ENCODE assay signal across 18 cellular contexts in the genomic region with DNA sequence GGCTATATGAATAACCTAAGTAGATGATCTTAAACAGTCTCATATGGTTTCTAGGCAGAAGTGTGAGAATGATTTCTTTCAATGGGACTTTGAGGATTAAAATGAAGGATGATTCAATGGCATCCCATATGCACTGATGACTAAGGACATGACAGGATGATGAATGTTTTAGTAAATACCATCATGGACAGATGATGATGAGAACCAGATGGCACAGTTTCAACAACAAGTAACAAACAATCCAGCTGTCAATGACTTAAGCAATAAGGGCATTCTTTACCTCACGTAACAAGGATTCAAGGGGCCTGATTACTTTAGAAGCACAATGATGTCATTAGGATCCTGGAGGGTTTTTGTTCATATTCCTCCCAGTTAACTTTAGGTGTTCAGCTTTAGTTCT.
DNase-seq lines count a peak whose midpoint lies in the region; ATAC-seq and TF ChIP-seq lines count a peak whose summit lies in the region.
"Had no signal": no experiment of that assay in that cellular context is flagged by ENCODE, and none has a peak within 500 bp of the region (broad histone marks: within the 10 kb centered on the region; RNA-seq: fewer than 3 reads in every experiment).

No MANE protein-coding gene starts in this region.

- H3K4me1 Mint-ChIP-seq in mesothelial cell of epicardium, result peaks cover 6% of the 10 kb centered on the region
- H3K4me1 Mint-ChIP-seq: activated T-helper 17 cell treated with anti-CD3 and anti-CD28 coated beads, Interleukin-2, amount 50 U/mL, for 72 hours; CD4-positive, alpha-beta memory T cell had no signal

- DNase-seq in DMS53 treated with DMSO at 0.1 percent for 48 hours (lab: John Stamatoyannopoulos, UW; ENCODE audit: unreplicated experiment), result peak; percentile 60
- peak; percentile 9 for DNase-seq in M059J (ENCODE audit: low read depth)
- peak; percentile 73 for DNase-seq in amniotic epithelial cell (ENCODE audit: low read depth)
- peak; percentile 80 to 94 for DNase-seq in foreskin keratinocyte
- DNase-seq in WERI-Rb-1, result no peak
- no peak for DNase-seq in mesothelial cell of epicardium (ENCODE audit: low spot score in 2 of 2, unreplicated experiment in 2 of 2)
- no peak for DNase-seq in stimulated activated CD8-positive, alpha-beta memory T cell treated with anti-CD3 and anti-CD28 coated beads, Interleukin-4, amount 100 ng/mL, for 48 hours
- DNase-seq: activated CD4-positive, alpha-beta memory T cell treated with anti-CD3 and anti-CD28 coated beads for 36 hours; CD4-positive, alpha-beta memory T cell; endodermal cell; NCI-H2029 treated with DMSO at 0.1 percent for 48 hours; occipital lobe; small intestine; T-helper 2 cell; testis had no signal

- H3K9me3 Mint-ChIP-seq in mesothelial cell of epicardium, result peaks cover 13% of the 10 kb centered on the region

- H3K27me3 ChIP-seq in foreskin keratinocyte (no peaks in the 10 kb centered on the region), WERI-Rb-1 (ENCODE audit: insufficient read depth, low read depth, severe bottlenecking) (no peaks in the 10 kb centered on the region)
- H3K27me3 ChIP-seq: testis had no signal

- H3K4me3 Mint-ChIP-seq in mesothelial cell of epicardium, result no peak overlapping the region
- H3K4me3 Mint-ChIP-seq: activated CD4-positive, alpha-beta memory T cell treated with anti-CD3 and anti-CD28 coated beads for 36 hours; activated T-helper 17 cell treated with anti-CD3 and anti-CD28 coated beads, Interleukin-2, amount 50 U/mL, for 72 hours; CD4-positive, alpha-beta memory T cell; endodermal cell had no signal

- no peak overlapping the region for H3K4me3 ChIP-seq in WERI-Rb-1 (ENCODE audit: low read depth, low read length)
- H3K4me3 ChIP-seq: PC-9, testis had no signal

- H3K36me3 Mint-ChIP-seq in mesothelial cell of epicardium, result peaks cover 2% of the 10 kb centered on the region
- H3K36me3 Mint-ChIP-seq: activated CD4-positive, alpha-beta memory T cell treated with anti-CD3 and anti-CD28 coated beads for 36 hours; CD4-positive, alpha-beta memory T cell had no signal

- no peaks in the 10 kb centered on the region for H3K9me3 ChIP-seq in WERI-Rb-1 (ENCODE audit: severe bottlenecking)
- H3K9me3 ChIP-seq: testis had no signal

- H3K27ac ChIP-seq in foreskin keratinocyte (peak overlapping the region; percentile 26), WERI-Rb-1 (no peak overlapping the region)
- H3K27ac ChIP-seq: PC-9, testis had no signal

- no peak overlapping the region for H3K27ac Mint-ChIP-seq in mesothelial cell of epicardium
- H3K27ac Mint-ChIP-seq: activated CD4-positive, alpha-beta memory T cell treated with anti-CD3 and anti-CD28 coated beads for 36 hours; activated T-helper 17 cell treated with anti-CD3 and anti-CD28 coated beads, Interleukin-2, amount 50 U/mL, for 72 hours; CD4-positive, alpha-beta memory T cell; endodermal cell had no signal

- peaks cover under 1% of the 10 kb centered on the region for H3K4me1 ChIP-seq in foreskin keratinocyte
- H3K4me1 ChIP-seq: testis had no signal

- no peak for TF ChIP-seq CTCF in foreskin keratinocyte (conservative IDR thresholded peaks at IDR 0.05)
- TF ChIP-seq CTCF in WERI-Rb-1 (IDR thresholded peaks at IDR 0.05; ENCODE audit: low read depth, low read length), result no peak
- TF ChIP-seq CTCF in mesothelial cell of epicardium (IDR thresholded peaks at IDR 0.05; ENCODE audit: unreplicated experiment), result no peak

- ATAC-seq in foreskin keratinocyte (peak; percentile 92), GM21717 (IDR thresholded peaks at IDR 0.05; ENCODE audit: unreplicated experiment) (no peak)
- ATAC-seq: activated T-helper 17 cell treated with anti-CD3 and anti-CD28 coated beads, Interleukin-2, amount 50 U/mL, for 72 hours had no signal

- no peaks in the 10 kb centered on the region for H3K36me3 ChIP-seq in WERI-Rb-1

- no peaks in the 10 kb centered on the region for H3K27me3 Mint-ChIP-seq in mesothelial cell of epicardium (ENCODE audit: low read depth)
- H3K27me3 Mint-ChIP-seq: activated CD4-positive, alpha-beta memory T cell treated with anti-CD3 and anti-CD28 coated beads for 36 hours; activated T-helper 17 cell treated with anti-CD3 and anti-CD28 coated beads, Interleukin-2, amount 50 U/mL, for 72 hours; CD4-positive, alpha-beta memory T cell had no signal

Comparison
In these comparisons a context has a peak if more than half of its experiments do, and no peak if none do; other contexts are left out.
1. DNase-seq: peak in DMS53 treated with DMSO at 0.1 percent for 48 hours (single experiment), M059J (single experiment), amniotic epithelial cell (single experiment) and foreskin keratinocyte (2 of 2); none in WERI-Rb-1 (single experiment), mesothelial cell of epicardium (0 of 2) and stimulated activated CD8-positive, alpha-beta memory T cell treated with anti-CD3 and anti-CD28 coated beads, Interleukin-4, amount 100 ng/mL, for 48 hours (single experiment).